ENCODE assay signal across 13 cellular contexts in the genomic region with DNA sequence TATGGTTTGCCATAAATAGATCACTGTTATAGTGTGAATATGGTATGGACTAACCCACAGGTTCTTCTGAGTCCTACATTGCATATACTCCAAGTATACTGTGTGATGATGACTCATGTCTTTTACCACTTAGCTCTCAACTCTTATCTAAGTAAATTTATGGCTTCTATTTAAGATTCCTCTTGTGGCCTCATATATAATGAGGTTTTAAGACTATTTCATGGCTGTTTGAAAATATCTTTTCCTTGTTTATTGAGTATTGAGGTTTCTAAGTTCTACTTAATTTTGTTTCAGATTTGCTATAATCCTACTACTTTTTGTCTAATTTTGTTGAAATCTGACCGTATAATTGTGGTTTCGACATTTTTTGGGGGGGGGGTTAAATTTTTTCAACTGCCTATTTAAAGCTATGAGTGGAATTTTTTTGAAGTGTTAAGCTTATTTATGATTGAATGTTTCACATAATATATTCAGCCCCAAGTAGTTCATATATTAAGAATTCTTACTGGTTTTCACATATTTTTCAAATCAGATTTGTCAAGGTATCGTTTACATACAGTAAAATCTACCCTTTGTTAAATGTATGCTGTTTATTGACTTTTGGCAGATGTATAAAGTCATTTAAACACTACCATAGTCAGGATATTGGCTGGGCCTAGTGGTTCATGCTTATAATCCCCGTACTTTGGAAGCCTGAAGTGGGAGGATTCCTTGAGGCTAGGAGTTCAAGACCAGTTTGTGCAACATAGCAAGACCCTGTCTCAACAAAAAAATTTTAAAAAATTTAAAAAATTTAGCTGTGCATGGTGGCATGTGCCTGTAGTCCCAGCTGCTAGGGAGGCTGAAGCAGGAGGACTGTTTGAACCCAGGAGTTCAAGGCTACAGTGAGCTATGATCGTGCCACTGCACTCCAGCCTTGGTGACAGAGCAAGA. TPM values are rescaled to one million over a fixed set of nuclear protein-coding genes. Genes with fewer than 3 reads are reported as not detected.
DNase-seq lines count a peak whose midpoint lies in the region; ATAC-seq, FAIRE-seq and TF ChIP-seq lines count a peak whose summit lies in the region.
"Had no signal": no experiment of that assay in that cellular context is flagged by ENCODE, and none has a peak within 500 bp of the region (broad histone marks: within the 10 kb centered on the region; RNA-seq: fewer than 3 reads in every experiment).

No MANE protein-coding gene starts in this region.

- H3K79me2 ChIP-seq in HepG2 (ENCODE audit: insufficient read depth, low read length), result peaks cover 95% of the 10 kb centered on the region

- H3K27ac ChIP-seq in HepG2 (ENCODE audit: extremely low read length, insufficient read depth, low read length) (no peak overlapping the region), right lobe of liver (no peak overlapping the region), RWPE1 (no peak overlapping the region), testis (peak overlapping the region in 1 of 2 donors; percentile 22)
- H3K27ac ChIP-seq in CD8-positive, alpha-beta memory T cell (ENCODE audit: low read depth, low read length), result no peak overlapping the region
- H3K27ac ChIP-seq: C4-2B had no signal

- H3K4me1 ChIP-seq in HepG2 (ENCODE audit: insufficient read depth, low read length) (peaks cover 100% of the 10 kb centered on the region), right lobe of liver (no peaks in the 10 kb centered on the region), testis (peaks cover 21% of the 10 kb centered on the region)
- H3K4me1 ChIP-seq in CD8-positive, alpha-beta memory T cell (ENCODE audit: insufficient read depth, low read length), result no peaks in the 10 kb centered on the region

- no peak overlapping the region for H2AFZ ChIP-seq in HepG2 (ENCODE audit: low read length)

- TF ChIP-seq RAD21 in HepG2 (CRISPR knock-in tag; IDR thresholded peaks at IDR 0.05), result no peak

- peaks cover 52 to 83% (median 78%) of the 10 kb centered on the region in 3 donors for H3K4me1 Mint-ChIP-seq in CD8-positive, alpha-beta memory T cell

- TF ChIP-seq EP300 in HepG2 (IDR thresholded peaks at IDR 0.05; ENCODE audit: low read depth in 2 of 2, low read length in 2 of 2) (no peak), HepG2 (CRISPR knock-in tag; IDR thresholded peaks at IDR 0.05; ENCODE audit: borderline replicate concordance) (no peak)

- CTCF ChIA-PET in HepG2 (lab: Yijun Ruan, JAX; ENCODE audit: low intra/inter-chr PET ratio, low total read pairs), result no interaction called here
- CTCF ChIA-PET in RWPE1 (lab: Yijun Ruan, JAX), result interaction anchor here (0.6 to 1.3 kb wide), 3 partner anchors 30 to 700 kb away, joined by 3 to 6 read pairs (median 4); no protein-coding TSS in a partner anchor
- CTCF ChIA-PET in CD8-positive, alpha-beta memory T cell (lab: Charles Lee), result no interaction called here

- H3K9me3 ChIP-seq in HepG2 (ENCODE audit: low read length), result no peaks in the 10 kb centered on the region
- H3K9me3 ChIP-seq in right lobe of liver, result no peaks in the 10 kb centered on the region
- no peaks in the 10 kb centered on the region for H3K9me3 ChIP-seq in testis
- no peaks in the 10 kb centered on the region for H3K9me3 ChIP-seq in CD8-positive, alpha-beta memory T cell (ENCODE audit: low read length)

- H3K4me3 Mint-ChIP-seq in CD8-positive, alpha-beta memory T cell, result no peak overlapping the region
- H3K4me3 Mint-ChIP-seq: natural killer cell treated with Interleukin-12 subunit alpha and Interleukin-12 subunit beta and Interleukin-15 and Interleukin-18, amount 100 ng/mL, for 72 hours had no signal

- no peaks in the 10 kb centered on the region for H3K27me3 Mint-ChIP-seq in CD8-positive, alpha-beta memory T cell
- H3K27me3 Mint-ChIP-seq: natural killer cell treated with Interleukin-12 subunit alpha and Interleukin-12 subunit beta and Interleukin-15 and Interleukin-18, amount 100 ng/mL, for 72 hours had no signal

- DNase-seq in HepG2 (ENCODE audit: low spot score), result no peak
- DNase-seq in right lobe of liver, result no peak
- DNase-seq in RWPE1 (ENCODE audit: low spot score), result peak; percentile 14
- DNase-seq in fibroblast of pulmonary artery (ENCODE audit: low read depth), result peak; percentile 59
- DNase-seq in testis, result no peak
- DNase-seq in inferior parietal cortex (ENCODE audit: extremely low spot score), result no peak
- no peak for DNase-seq in NCI-H2029 (lab: John Stamatoyannopoulos, UW)
- no peak for DNase-seq in CD8-positive, alpha-beta memory T cell
- DNase-seq: anterior cingulate cortex, glutamatergic neuron, NCI-H524 had no signal

- POLR2A ChIA-PET in HepG2 (lab: Yijun Ruan, JAX) (interaction anchor here (6.5 kb wide), 1 partner anchor 11 kb away, joined by 37 read pairs; the partner anchor contains the start of gene SLC25A36), RWPE1 (lab: Yijun Ruan, JAX; ENCODE audit: low non-redundant PET) (interaction anchor here (0.9 kb wide), 1 partner anchor 9 kb away, joined by 3 read pairs; no protein-coding TSS in a partner anchor)
- POLR2A ChIA-PET in CD8-positive, alpha-beta memory T cell (lab: Charles Lee), result no interaction called here

- WGBS in HepG2 (ENCODE audit: low lambda C conversion rate), result 77% methylated on average over 5 of the region's 5 CpGs
- WGBS in right lobe of liver (ENCODE audit: insufficient coverage, low coverage, low lambda C conversion rate, missing lambda C conversion rate), result 74% methylated on average over 5 of the region's 5 CpGs
- 73 to 87% methylated on average over 5 of the region's 5 CpGs for WGBS in testis, 2 donors

- no peak overlapping the region for H3K9ac ChIP-seq in HepG2 (ENCODE audit: insufficient read depth, low read depth, low read length)

- peaks cover 0 to 19% of the 10 kb centered on the region in 2 experiments; a peak in 2 of 5 replicates for H3K36me3 ChIP-seq in HepG2 (replicated peaks in 1 of 2; ENCODE audit: control insufficient read depth in 1 of 2, insufficient read depth in 2 of 2, low read length in 2 of 2)
- H3K36me3 ChIP-seq in right lobe of liver, result no peaks in the 10 kb centered on the region
- no peaks in the 10 kb centered on the region for H3K36me3 ChIP-seq in testis (ENCODE audit: low read depth, missing control alignments)
- no peaks in the 10 kb centered on the region for H3K36me3 ChIP-seq in CD8-positive, alpha-beta memory T cell (ENCODE audit: insufficient read depth, low read length)

- H3K9me3 Mint-ChIP-seq in CD8-positive, alpha-beta memory T cell, result no peaks in the 10 kb centered on the region
- H3K9me3 Mint-ChIP-seq: natural killer cell treated with Interleukin-12 subunit alpha and Interleukin-12 subunit beta and Interleukin-15 and Interleukin-18, amount 100 ng/mL, for 72 hours had no signal

- no peak overlapping the region for H3K4me3 ChIP-seq in HepG2 (replicated peaks in 1 of 3; ENCODE audit: insufficient read depth in 1 of 3, low read depth in 2 of 3, low read length in 3 of 3)
- no peak overlapping the region for H3K4me3 ChIP-seq in right lobe of liver
- H3K4me3 ChIP-seq in fibroblast of pulmonary artery (replicated peaks; ENCODE audit: low read depth, low read length), result no peak overlapping the region
- no peak overlapping the region for H3K4me3 ChIP-seq in testis
- H3K4me3 ChIP-seq in CD8-positive, alpha-beta memory T cell (ENCODE audit: low read length), result no peak overlapping the region

- no TSS peak for BruUV-seq in HepG2 (replicated peaks; lab: Mats Ljungman, UMichigan)

- ATAC-seq in HepG2 (no peak), right lobe of liver (no peak)

- H3K36me3 Mint-ChIP-seq in CD8-positive, alpha-beta memory T cell, result peaks cover 0 to 29% (median 13%) of the 10 kb centered on the region in 3 donors
- H3K36me3 Mint-ChIP-seq: natural killer cell treated with Interleukin-12 subunit alpha and Interleukin-12 subunit beta and Interleukin-15 and Interleukin-18, amount 100 ng/mL, for 72 hours had no signal

- no peak for FAIRE-seq in HepG2 (lab: Jason Lieb, UNC)

- no peak for TF ChIP-seq POLR2A in HepG2 (IDR thresholded peaks at IDR 0.05; ENCODE audit: insufficient read depth in 1 of 2, low read depth in 2 of 2, low read length in 2 of 2)
- TF ChIP-seq POLR2A in right lobe of liver (IDR thresholded peaks at IDR 0.05), result no peak
- no peak for TF ChIP-seq POLR2A in testis (IDR thresholded peaks at IDR 0.05)

- in situ Hi-C loops in HepG2 (cut with HindIII; ENCODE audit: extremely low pct_ligation_motif_present, low pct_unique_long_range_greater_than_20kb), result no loop called here

- TF ChIP-seq CTCF in HepG2 (CRISPR knock-in tag; IDR thresholded peaks at IDR 0.05) (no peak), right lobe of liver (IDR thresholded peaks at IDR 0.05) (no peak), RWPE1 (conservative IDR thresholded peaks at IDR 0.05; ENCODE audit: low read depth) (no peak), fibroblast of pulmonary artery (IDR thresholded peaks at IDR 0.05; ENCODE audit: low read length, missing control alignments) (no peak), testis (IDR thresholded peaks at IDR 0.05) (no peak)

- H4K20me1 ChIP-seq in HepG2 (ENCODE audit: insufficient read depth, low read length), result peaks cover 94% of the 10 kb centered on the region

- H3K27me3 ChIP-seq in HepG2 (ENCODE audit: control insufficient read depth in 1 of 2, insufficient read depth in 2 of 2, low read length in 2 of 2) (no peaks in the 10 kb centered on the region), right lobe of liver (peaks cover 0 to 32% of the 10 kb centered on the region in 2 donors), testis (no peaks in the 10 kb centered on the region)
- H3K27me3 ChIP-seq in CD8-positive, alpha-beta memory T cell (ENCODE audit: insufficient read depth, low read length, poor library complexity, severe bottlenecking), result no peaks in the 10 kb centered on the region

- H3K4me2 ChIP-seq in HepG2 (ENCODE audit: low read depth, low read length), result peak overlapping the region; percentile 2; the same call in 1 of the 2 replicates

- intact Hi-C loops in HepG2 (cut with micrococcal nuclease; ENCODE audit: unreplicated experiment) (no loop called here), right lobe of liver (cut with DNase I) (no loop called here), testis (cut with DNase I; ENCODE audit: low total_unique reads) (no loop called here)

- H3K27ac Mint-ChIP-seq in CD8-positive, alpha-beta memory T cell, result no peak overlapping the region
- H3K27ac Mint-ChIP-seq: natural killer cell treated with Interleukin-12 subunit alpha and Interleukin-12 subunit beta and Interleukin-15 and Interleukin-18, amount 100 ng/mL, for 72 hours had no signal

RNA-seq across cellular contexts. Expression of gene SLC25A36, which starts 11.7 kb away (rescaled TPM):
- total RNA-seq in HepG2 (2016; rRNA removed; fragmentation: Illumina TruSeq; extraction: Trizol) (30.6 and 34.6 TPM in 2 replicates), right lobe of liver (1 to 10 TPM; 2.8 to 6.0 (median 5.1) TPM), testis (100 to 1,000 TPM; 109 to 162 TPM)
- 9.3 and 10.0 TPM in 2 replicates for total RNA-seq in HepG2 (2016; cell fraction: cytosol; rRNA removed; fragmentation: Illumina TruSeq; extraction: Trizol; ENCODE audit: low read depth)
- 31.1 and 38.4 TPM in 2 replicates for total RNA-seq in HepG2 (2016; cell fraction: insoluble cytoplasmic fraction; rRNA removed; fragmentation: Illumina TruSeq; extraction: Trizol)
- total RNA-seq in HepG2 (2016; cell fraction: membrane; rRNA removed; fragmentation: Illumina TruSeq; extraction: Trizol), result 27.8 and 28.9 TPM in 2 replicates
- 104 and 106 TPM in 2 replicates for total RNA-seq in HepG2 (2016; cell fraction: nucleus; rRNA removed; fragmentation: Illumina TruSeq; extraction: Trizol)
- polyA plus RNA-seq in HepG2 (2011; rRNA removed) (65.9 and 85.6 TPM in 2 replicates), testis (ENCODE audit: insufficient read depth, low read depth, low replicate concordance) (56.8 TPM)
- 21.5 and 30.1 TPM in 2 replicates for polyA plus RNA-seq in HepG2 (2011; cell fraction: cytosol; rRNA removed)
- polyA plus RNA-seq in HepG2 (2011; cell fraction: nucleus; rRNA removed), result 95.3 and 126 TPM in 2 replicates
- 58.4 and 60.7 TPM in 2 replicates for polyA plus RNA-seq in HepG2 (2012)
- 3.1 and 3.8 TPM in 2 replicates for polyA plus RNA-seq in HepG2 (2016; cell fraction: cytosol; fragmentation: Illumina TruSeq; extraction: Trizol; ENCODE audit: low read depth)
- 28.8 and 29.2 TPM in 2 replicates for polyA plus RNA-seq in HepG2 (2016; cell fraction: insoluble cytoplasmic fraction; fragmentation: Illumina TruSeq; extraction: Trizol; ENCODE audit: low read depth)
- 9.1 and 10.2 TPM in 2 replicates for polyA plus RNA-seq in HepG2 (2016; cell fraction: membrane; fragmentation: Illumina TruSeq; extraction: Trizol; ENCODE audit: low read depth)
- 125 and 132 TPM in 2 replicates for polyA plus RNA-seq in HepG2 (2016; cell fraction: nucleus; fragmentation: Illumina TruSeq; extraction: Trizol; ENCODE audit: insufficient read depth, low read depth)
- 36.1 and 65.1 TPM in 2 replicates for polyA minus RNA-seq in HepG2 (2011; rRNA and poly(A)+ RNA removed; ENCODE audit: low replicate concordance)
- polyA minus RNA-seq in HepG2 (2011; cell fraction: cytosol; rRNA and poly(A)+ RNA removed), result 42.8 and 49.8 TPM in 2 replicates
- polyA minus RNA-seq in HepG2 (2011; cell fraction: nucleus; rRNA and poly(A)+ RNA removed), result 350 and 400 TPM in 2 replicates
- total RNA-seq in CD8-positive, alpha-beta memory T cell, result 10 to 100 TPM; 38.1 to 44.2 TPM
- 37.1 TPM for polyA plus RNA-seq in CD8-positive, alpha-beta memory T cell

Comparison
In these comparisons a context has a peak if more than half of its experiments do, and no peak if none do; other contexts are left out.
1. DNase-seq: peak in RWPE1 (single experiment) and fibroblast of pulmonary artery (single experiment); none in HepG2 (single experiment), right lobe of liver (0 of 3), testis (single experiment), inferior parietal cortex (single experiment), NCI-H2029 (single experiment) and CD8-positive, alpha-beta memory T cell (0 of 5).